ENCODE assay signal across 17 cellular contexts in the genomic region with DNA sequence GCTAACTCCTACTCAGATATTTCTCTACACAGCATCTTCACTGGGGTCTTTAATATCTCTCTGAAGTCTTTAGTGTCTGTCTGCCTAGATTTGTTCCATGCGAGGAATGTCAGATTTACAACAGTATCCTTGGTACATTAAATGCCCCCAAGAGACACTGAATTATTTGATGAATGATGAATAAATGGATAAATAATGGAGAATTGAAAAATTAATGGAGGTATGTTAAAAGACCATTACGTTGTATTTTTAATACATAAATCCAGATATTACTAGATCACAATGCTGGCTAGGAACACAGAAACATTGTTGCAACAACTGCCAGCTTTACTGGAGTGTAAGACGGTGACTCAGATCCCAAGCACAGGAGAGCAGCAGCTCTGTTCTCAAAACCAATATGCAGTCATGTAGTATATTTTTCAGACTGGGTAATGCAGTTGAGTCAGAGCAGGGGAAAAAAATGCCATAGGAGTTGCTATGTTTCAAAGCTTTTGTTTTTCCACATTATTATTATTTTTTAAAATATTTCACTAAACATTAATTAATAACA.
A peak's percentile ranks its signal among the peaks of the same experiment; 100 is the strongest.
DNase-seq lines count a peak whose midpoint lies in the region; ATAC-seq and TF ChIP-seq lines count a peak whose summit lies in the region.
"Had no signal": no experiment of that assay in that cellular context is flagged by ENCODE, and none has a peak within 500 bp of the region (broad histone marks: within the 10 kb centered on the region; RNA-seq: fewer than 3 reads in every experiment).

No MANE protein-coding gene starts in this region.

- DNase-seq in MCF 10A (ENCODE audit: unreplicated experiment) (peak; percentile 68), breast epithelium (ENCODE audit: low spot score in 2 of 2) (no peak), astrocyte of the cerebellum (ENCODE audit: low read depth) (peak; percentile 72), iris pigment epithelial cell (ENCODE audit: low read depth) (peak; percentile 97), erythroblast (lab: John Stamatoyannopoulos, UW) (no peak), cerebellar cortex (ENCODE audit: low spot score) (no peak), Kasumi-1 (lab: John Stamatoyannopoulos, UW) (no peak)
- DNase-seq: activated CD8-positive, alpha-beta memory T cell treated with anti-CD3 and anti-CD28 coated beads, Interleukin-2, amount 50 U/mL, for 4 hours; amygdala; NCI-H1105; NCI-H526 treated with DMSO at 0.1 percent for 48 hours; SHP77 had no signal

- CTCF ChIA-PET in MCF 10A (lab: Yijun Ruan, JAX), result interaction anchor here (0.5 to 0.6 kb wide), 2 partner anchors 907 to 925 kb away, joined by 3 to 4 read pairs; no protein-coding TSS in a partner anchor

- H3K9me3 Mint-ChIP-seq in MCF 10A (ENCODE audit: unreplicated experiment), result no peaks in the 10 kb centered on the region

- TF ChIP-seq POLR2A in breast epithelium (IDR thresholded peaks at IDR 0.05), result no peak
- no peak for TF ChIP-seq POLR2A in erythroblast (IDR thresholded peaks at IDR 0.05; ENCODE audit: low read length)

- TF ChIP-seq CTCF in MCF 10A (IDR thresholded peaks at IDR 0.05; ENCODE audit: unreplicated experiment), result no peak
- TF ChIP-seq CTCF in breast epithelium (IDR thresholded peaks at IDR 0.05), result no peak
- no peak for TF ChIP-seq CTCF in astrocyte of the cerebellum (IDR thresholded peaks at IDR 0.05; ENCODE audit: low read depth, low read length, missing control alignments)

- no peaks in the 10 kb centered on the region for H3K36me3 ChIP-seq in breast epithelium
- H3K36me3 ChIP-seq: tibial nerve had no signal

- H3K27ac ChIP-seq in breast epithelium, result no peak overlapping the region
- H3K27ac ChIP-seq: 22Rv1, HL-60, tibial nerve had no signal

- POLR2A ChIA-PET in MCF 10A (lab: Yijun Ruan, JAX), result interaction anchor here (0.5 kb wide), 1 partner anchor 178 kb away, joined by 3 read pairs; no protein-coding TSS in a partner anchor

- no peaks in the 10 kb centered on the region for H3K9me3 ChIP-seq in breast epithelium
- H3K9me3 ChIP-seq: tibial nerve had no signal

- no peak overlapping the region for H3K4me3 Mint-ChIP-seq in MCF 10A (ENCODE audit: unreplicated experiment)

- H3K4me1 Mint-ChIP-seq in MCF 10A (ENCODE audit: insufficient read depth, unreplicated experiment), result peaks cover 21% of the 10 kb centered on the region

- peak overlapping the region; percentile 63 for H3K27ac Mint-ChIP-seq in MCF 10A (ENCODE audit: low read depth, unreplicated experiment)

- in situ Hi-C loops in astrocyte of the cerebellum (cut with HindIII; ENCODE audit: low sequenced_read_pairs), result no loop called here

- ATAC-seq in HG02852 (IDR thresholded peaks at IDR 0.05; ENCODE audit: unreplicated experiment), result no peak

- no peaks in the 10 kb centered on the region for H3K27me3 ChIP-seq in breast epithelium
- H3K27me3 ChIP-seq: tibial nerve had no signal

- no peaks in the 10 kb centered on the region for H3K4me1 ChIP-seq in breast epithelium
- H3K4me1 ChIP-seq: tibial nerve had no signal

- intact Hi-C loops in MCF 10A (cut with micrococcal nuclease), result no loop called here
- intact Hi-C loops in breast epithelium (cut with DNase I; ENCODE audit: low total_unique reads), result no loop called here

- peaks cover 4% of the 10 kb centered on the region for H3K36me3 Mint-ChIP-seq in MCF 10A (ENCODE audit: insufficient read depth, unreplicated experiment)

- H3K4me3 ChIP-seq in breast epithelium, result no peak overlapping the region
- H3K4me3 ChIP-seq in astrocyte of the cerebellum (ENCODE audit: low read depth, low read length), result no peak overlapping the region
- H3K4me3 ChIP-seq: skin epidermis, tibial nerve had no signal

- no peaks in the 10 kb centered on the region for H3K27me3 Mint-ChIP-seq in MCF 10A (ENCODE audit: insufficient read depth, unreplicated experiment)

- no TSS peak for BruUV-seq in MCF 10A (replicated peaks; lab: Mats Ljungman, UMichigan)

Comparison
In these comparisons a context has a peak if more than half of its experiments do, and no peak if none do; other contexts are left out.
1. DNase-seq: peak in MCF 10A (single experiment), astrocyte of the cerebellum (single experiment) and iris pigment epithelial cell (single experiment); none in breast epithelium (0 of 2), erythroblast (0 of 2), cerebellar cortex (single experiment) and Kasumi-1 (0 of 2).